In genomic region chr17:17757391-17757791, GRCh38 we compare ENCODE assay signal across 11 cellular contexts.
DNase-seq lines count a peak whose midpoint lies in the region; ATAC-seq and TF ChIP-seq lines count a peak whose summit lies in the region.
"Had no signal": no experiment of that assay in that cellular context is flagged by ENCODE, and none has a peak within 500 bp of the region (broad histone marks: within the 10 kb centered on the region; RNA-seq: fewer than 3 reads in every experiment).

No MANE protein-coding gene starts in this region.

- peak overlapping the region; percentile 96 for H3K27ac ChIP-seq in KOPT-K1 (ENCODE audit: low read depth, low read length, poor library complexity, severe bottlenecking)
- H3K27ac ChIP-seq in tibial artery: no peak overlapping the region

- no peak for TF ChIP-seq CTCF in glutamatergic neuron (IDR thresholded peaks at IDR 0.05; ENCODE audit: partially characterized antibody, unreplicated experiment)
- TF ChIP-seq CTCF in tibial artery (IDR thresholded peaks at IDR 0.05): no peak

- H3K36me3 ChIP-seq in KOPT-K1 (ENCODE audit: insufficient read depth, low read length) (peaks cover 9% of the 10 kb centered on the region; the same call in 1 of the 2 replicates), tibial artery (no peaks in the 10 kb centered on the region)
- H3K36me3 ChIP-seq: gastroesophageal sphincter had no signal

- H3K27me3 ChIP-seq in tibial artery: no peaks in the 10 kb centered on the region
- H3K27me3 ChIP-seq: gastroesophageal sphincter had no signal

- H3K4me1 Mint-ChIP-seq in T-helper 17 cell (peaks cover 14% of the 10 kb centered on the region), glutamatergic neuron (ENCODE audit: low read depth, unreplicated experiment) (peaks cover 38% of the 10 kb centered on the region)

- H3K9me3 ChIP-seq in KOPT-K1 (ENCODE audit: insufficient read depth, low read length, poor library complexity, severe bottlenecking): no peaks in the 10 kb centered on the region
- no peaks in the 10 kb centered on the region for H3K9me3 ChIP-seq in T-helper 17 cell (ENCODE audit: control insufficient read depth, low read length, poor library complexity, severe bottlenecking)
- no peaks in the 10 kb centered on the region for H3K9me3 ChIP-seq in tibial artery
- H3K9me3 ChIP-seq: gastroesophageal sphincter had no signal

- no peak overlapping the region for H3K4me3 ChIP-seq in tibial artery
- H3K4me3 ChIP-seq: gastroesophageal sphincter had no signal

- ATAC-seq in T-helper 17 cell (peak; percentile 57), GM19395 (IDR thresholded peaks at IDR 0.05; ENCODE audit: unreplicated experiment) (no peak)
- ATAC-seq: gastroesophageal sphincter had no signal

- H3K9me3 Mint-ChIP-seq in glutamatergic neuron (ENCODE audit: unreplicated experiment): peaks cover 18% of the 10 kb centered on the region

- intact Hi-C loops in tibial artery (cut with DNase I; ENCODE audit: low total_unique reads): no loop called here

- H3K36me3 Mint-ChIP-seq in T-helper 17 cell (ENCODE audit: low read depth): no peaks in the 10 kb centered on the region
- no peaks in the 10 kb centered on the region for H3K36me3 Mint-ChIP-seq in glutamatergic neuron (ENCODE audit: unreplicated experiment)

- H3K27me3 Mint-ChIP-seq in T-helper 17 cell: no peaks in the 10 kb centered on the region
- H3K27me3 Mint-ChIP-seq in glutamatergic neuron (ENCODE audit: unreplicated experiment): peaks cover 11% of the 10 kb centered on the region

- H3K4me3 Mint-ChIP-seq in T-helper 17 cell (peak overlapping the region; percentile 12), glutamatergic neuron (ENCODE audit: unreplicated experiment) (no peak overlapping the region)

- H3K4me1 ChIP-seq in tibial artery: peaks cover 0 to 11% (median 9%) of the 10 kb centered on the region in 4 donors

- H3K27ac Mint-ChIP-seq in T-helper 17 cell (peak overlapping the region; percentile 11), glutamatergic neuron (ENCODE audit: unreplicated experiment) (peak overlapping the region; percentile 48)

- DNase-seq in GDM1 (lab: John Stamatoyannopoulos, UW) (peak; percentile 83), T-helper 17 cell (no peak), glutamatergic neuron (no peak), amniotic stem cell (lab: John Stamatoyannopoulos, UW) (no peak), tibial artery (no peak), HK-2 (ENCODE audit: unreplicated experiment) (no peak)
- DNase-seq: aorta, SW 1271 had no signal
